ENCODE assay signal across 23 cellular contexts in genomic region chr6:157457787-157458186, GRCh38.
"Had no signal": no experiment of that assay in that cellular context is flagged by ENCODE, and none has a peak within 500 bp of the region (broad histone marks: within the 10 kb centered on the region; RNA-seq: fewer than 3 reads in every experiment).

No MANE protein-coding gene starts in this region.

- H3K9me3 ChIP-seq: SK-N-SH had no signal

- H3K4me3 ChIP-seq: K562 had no signal

- H3K4me3 Mint-ChIP-seq: IgD-negative memory B cell had no signal

- H3K27ac ChIP-seq: HL-60, KMS-11, RWPE1 had no signal

- H3K9me3 Mint-ChIP-seq: IgD-negative memory B cell had no signal

- ATAC-seq: K562, Panc1, PC-3 had no signal

- DNase-seq: Kasumi-1, MM.1S, NCI-H1092 treated with DMSO at 0.1 percent for 48 hours, NCI-H1436, NCI-H187, NCI-H2029, NCI-H2081 treated with DMSO at 0.1 percent for 48 hours, NCI-H2171, NCI-H226, NCI-H446, NCI-H510A, NCI-H524 treated with DMSO at 0.1 percent for 48 hours, NCI-H69, NCI-H774, PC-3, SHP77, SK-N-SH had no signal
